In genomic region chr19:19538077-19538764, GRCh38 we compare ENCODE assay signal across 1 cellular context.
A peak's percentile ranks its signal among the peaks of the same experiment; 100 is the strongest.
TF ChIP-seq lines count a peak whose summit lies in the region.

Gene CILP2, plus strand, starts transcription at chr19:19538265. Its CDS starts 85 bp downstream, at chr19:19538350.

TF ChIP-seq in WTC11, 78 proteins besides CTCF, POLR2A, EP300 and RAD21 (continued from another document):
- TF ChIP-seq PRRX2 (CRISPR knock-in tag; IDR thresholded peaks at IDR 0.05) (no peak), USF1 (CRISPR knock-in tag; IDR thresholded peaks at IDR 0.05) (0 out of 2 replicates have a peak, but pooled peaks have one; percentile 19), ZSCAN18 (CRISPR knock-in tag; IDR thresholded peaks at IDR 0.05) (no peak), EMX1 (CRISPR knock-in tag; IDR thresholded peaks at IDR 0.05) (peak; percentile 67; the same call in 1 of the 2 replicates)
